Comparison of ENCODE assay signal across 19 cellular contexts in the genomic region with DNA sequence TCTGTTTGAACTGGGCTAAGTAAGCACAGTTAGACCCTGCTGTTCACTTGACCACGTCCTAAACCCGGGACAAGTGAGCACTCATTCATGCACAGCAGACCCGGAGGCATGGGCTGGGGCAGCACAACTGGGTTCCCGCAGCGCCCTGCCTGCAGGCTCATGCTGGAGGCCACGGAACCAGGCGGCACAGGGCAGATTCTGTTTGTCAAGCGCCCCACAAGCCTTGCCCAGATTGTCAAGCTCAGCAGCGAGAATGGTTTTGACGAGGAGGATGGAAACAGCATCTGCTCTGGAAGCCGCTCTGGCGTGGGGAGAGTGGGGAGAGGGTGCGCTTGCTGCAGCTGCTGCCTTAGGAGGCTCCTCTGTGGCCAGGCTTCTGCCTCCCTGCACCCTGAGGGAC. TPM values are rescaled to one million over a fixed set of nuclear protein-coding genes. Genes with fewer than 3 reads are reported as not detected.
A peak's percentile ranks its signal among the peaks of the same experiment; 100 is the strongest.
DNase-seq lines count a peak whose midpoint lies in the region; ATAC-seq lines count a peak whose summit lies in the region.
"Had no signal": no experiment of that assay in that cellular context is flagged by ENCODE, and none has a peak within 500 bp of the region (broad histone marks: within the 10 kb centered on the region; RNA-seq: fewer than 3 reads in every experiment).

No MANE protein-coding gene starts in this region.

- no peak overlapping the region for H3K18ac ChIP-seq in trophoblast cell (ENCODE audit: low read length)

- H3K4me1 ChIP-seq in trophoblast cell (ENCODE audit: control insufficient read depth in 1 of 2, insufficient read depth in 2 of 2, low read length in 2 of 2), result peaks cover 0 to 5% of the 10 kb centered on the region in 2 experiments
- H3K4me1 ChIP-seq: body of pancreas had no signal

- H3K9me3 ChIP-seq in trophoblast cell (ENCODE audit: insufficient read depth, low read depth, low read length), result no peaks in the 10 kb centered on the region
- H3K9me3 ChIP-seq: body of pancreas had no signal

- H2AFZ ChIP-seq in trophoblast cell (ENCODE audit: insufficient read depth, low read length, poor library complexity), result no peak overlapping the region

- DNase-seq in stimulated activated naive CD8-positive, alpha-beta T cell treated with anti-CD3 and anti-CD28 coated beads, Interleukin-15, Interleukin-2, amounts not matched to agents 100 U/mL and 50 U/mL, for 24 hours, result no peak
- DNase-seq in activated T-helper 2 cell treated with anti-CD3 and anti-CD28 coated beads, Interferon-gamma antibody, Interleukin-2, Interleukin-4, amounts not matched to agents 10 μg/mL and 5 μg/mL and 100 μg/mL, durations not matched to agents 14 hours and 24 hours and 36 hours (ENCODE audit: low spot score), result no peak
- DNase-seq in naive B cell (no peak), trophoblast cell (no peak)
- DNase-seq: foreskin fibroblast, mammary epithelial cell, NCI-H146, NCI-H524 treated with DMSO at 0.1 percent for 48 hours, nucleus accumbens, PC-3 had no signal

- peaks cover 70% of the 10 kb centered on the region in 2 experiments for H3K36me3 ChIP-seq in trophoblast cell (ENCODE audit: control insufficient read depth in 1 of 2, insufficient read depth in 2 of 2, low read length in 2 of 2)

- intact Hi-C loops in activated T-helper 2 cell treated with anti-CD3 and anti-CD28 coated beads, Interferon-gamma antibody, Interleukin-2, Interleukin-4, amounts not matched to agents 10 μg/mL and 5 μg/mL and 100 μg/mL, durations not matched to agents 14 hours and 24 hours and 36 hours (cut with micrococcal nuclease), result loop anchor here (5.0 kb wide), 1 partner anchor 76 kb away; the partner anchor contains the start of gene POMT1

- H3K4me2 ChIP-seq in trophoblast cell (ENCODE audit: low read length), result no peak overlapping the region

- H3K4ac ChIP-seq in trophoblast cell (ENCODE audit: low read depth, low read length), result no peak overlapping the region

- no peaks in the 10 kb centered on the region for H3K27me3 ChIP-seq in trophoblast cell (ENCODE audit: insufficient read depth, low read length)
- H3K27me3 ChIP-seq: body of pancreas had no signal

- H4K91ac ChIP-seq in trophoblast cell (ENCODE audit: low read depth, low read length), result no peak overlapping the region

- H4K12ac ChIP-seq in trophoblast cell (ENCODE audit: low read depth, low read length), result no peak overlapping the region

- no peaks in the 10 kb centered on the region for H3K79me1 ChIP-seq in trophoblast cell (ENCODE audit: low read length)

- no peak overlapping the region for H2BK12ac ChIP-seq in trophoblast cell (ENCODE audit: low read length)

- no CpG with 5 or more reads among the region's 13 CpGs for WGBS in trophoblast cell (ENCODE audit: extremely low coverage, insufficient coverage, insufficient read length)

- H3K4me3 Mint-ChIP-seq in stimulated activated naive CD8-positive, alpha-beta T cell treated with anti-CD3 and anti-CD28 coated beads, Interleukin-15, Interleukin-2, amounts not matched to agents 100 ng/mL and 50 ng/mL, for 24 hours, result no peak overlapping the region
- H3K4me3 Mint-ChIP-seq in activated T-helper 2 cell treated with anti-CD3 and anti-CD28 coated beads, Interferon-gamma antibody, Interleukin-2, Interleukin-4, amounts not matched to agents 10 μg/mL and 5 μg/mL and 100 μg/mL, durations not matched to agents 14 hours and 24 hours and 36 hours (ENCODE audit: low read depth), result no peak overlapping the region
- H3K4me3 Mint-ChIP-seq in naive B cell, result peak overlapping the region; percentile 9 to 83 (median 64)

- peaks cover 25% of the 10 kb centered on the region for H3K36me3 Mint-ChIP-seq in stimulated activated naive CD8-positive, alpha-beta T cell treated with anti-CD3 and anti-CD28 coated beads, Interleukin-15, Interleukin-2, amounts not matched to agents 100 ng/mL and 50 ng/mL, for 24 hours (ENCODE audit: low read depth)
- H3K36me3 Mint-ChIP-seq in activated T-helper 2 cell treated with anti-CD3 and anti-CD28 coated beads, Interferon-gamma antibody, Interleukin-2, Interleukin-4, amounts not matched to agents 10 μg/mL and 5 μg/mL and 100 μg/mL, durations not matched to agents 14 hours and 24 hours and 36 hours (ENCODE audit: low read depth), result peaks cover 63% of the 10 kb centered on the region
- H3K36me3 Mint-ChIP-seq in naive B cell, result no peaks in the 10 kb centered on the region

- ATAC-seq in stimulated activated naive CD8-positive, alpha-beta T cell treated with anti-CD3 and anti-CD28 coated beads, Interleukin-15, Interleukin-2, amounts not matched to agents 100 U/mL and 50 U/mL, for 24 hours, result no peak
- ATAC-seq in naive B cell (ENCODE audit: low read depth in 2 of 2) (no peak), HG03457 (IDR thresholded peaks at IDR 0.05; ENCODE audit: unreplicated experiment) (no peak), GM21367 (IDR thresholded peaks at IDR 0.05; ENCODE audit: unreplicated experiment) (no peak), HG03378 (IDR thresholded peaks at IDR 0.05; ENCODE audit: unreplicated experiment) (no peak)
- ATAC-seq: body of pancreas, PC-3, SK-N-SH treated with all-trans-retinoic acid at 6 μM for 48 hours had no signal

- H3K27ac Mint-ChIP-seq in stimulated activated naive CD8-positive, alpha-beta T cell treated with anti-CD3 and anti-CD28 coated beads, Interleukin-15, Interleukin-2, amounts not matched to agents 100 ng/mL and 50 ng/mL, for 24 hours, result peak overlapping the region; percentile 93
- peak overlapping the region; percentile 86 for H3K27ac Mint-ChIP-seq in activated T-helper 2 cell treated with anti-CD3 and anti-CD28 coated beads, Interferon-gamma antibody, Interleukin-2, Interleukin-4, amounts not matched to agents 10 μg/mL and 5 μg/mL and 100 μg/mL, durations not matched to agents 14 hours and 24 hours and 36 hours
- H3K27ac Mint-ChIP-seq in naive B cell, result peak overlapping the region; percentile 79 to 98 (median 94)

- H3K9ac ChIP-seq in trophoblast cell (ENCODE audit: low read length), result no peak overlapping the region

- H3K4me1 Mint-ChIP-seq in stimulated activated naive CD8-positive, alpha-beta T cell treated with anti-CD3 and anti-CD28 coated beads, Interleukin-15, Interleukin-2, amounts not matched to agents 100 ng/mL and 50 ng/mL, for 24 hours (ENCODE audit: low read depth), result peaks cover 24% of the 10 kb centered on the region
- H3K4me1 Mint-ChIP-seq in activated T-helper 2 cell treated with anti-CD3 and anti-CD28 coated beads, Interferon-gamma antibody, Interleukin-2, Interleukin-4, amounts not matched to agents 10 μg/mL and 5 μg/mL and 100 μg/mL, durations not matched to agents 14 hours and 24 hours and 36 hours (ENCODE audit: low read depth), result peaks cover 14% of the 10 kb centered on the region
- H3K4me1 Mint-ChIP-seq in naive B cell, result peaks cover 17 to 26% (median 23%) of the 10 kb centered on the region in 3 donors

- H3K14ac ChIP-seq in trophoblast cell (ENCODE audit: low read length), result no peak overlapping the region

- H4K8ac ChIP-seq in trophoblast cell (ENCODE audit: low read depth, low read length), result no peak overlapping the region

- no peaks in the 10 kb centered on the region for H3K27me3 Mint-ChIP-seq in stimulated activated naive CD8-positive, alpha-beta T cell treated with anti-CD3 and anti-CD28 coated beads, Interleukin-15, Interleukin-2, amounts not matched to agents 100 ng/mL and 50 ng/mL, for 24 hours
- H3K27me3 Mint-ChIP-seq in activated T-helper 2 cell treated with anti-CD3 and anti-CD28 coated beads, Interferon-gamma antibody, Interleukin-2, Interleukin-4, amounts not matched to agents 10 μg/mL and 5 μg/mL and 100 μg/mL, durations not matched to agents 14 hours and 24 hours and 36 hours (ENCODE audit: low read depth), result no peaks in the 10 kb centered on the region
- no peaks in the 10 kb centered on the region for H3K27me3 Mint-ChIP-seq in naive B cell

- no peak overlapping the region for H2AK5ac ChIP-seq in trophoblast cell (ENCODE audit: low read length)

- H3K79me2 ChIP-seq in trophoblast cell (ENCODE audit: control insufficient read depth, insufficient read depth, low read length, poor library complexity), result no peaks in the 10 kb centered on the region

- no peak overlapping the region for H3K23ac ChIP-seq in trophoblast cell (ENCODE audit: low read length)

- H3K9me3 Mint-ChIP-seq in stimulated activated naive CD8-positive, alpha-beta T cell treated with anti-CD3 and anti-CD28 coated beads, Interleukin-15, Interleukin-2, amounts not matched to agents 100 ng/mL and 50 ng/mL, for 24 hours, result no peaks in the 10 kb centered on the region
- H3K9me3 Mint-ChIP-seq in activated T-helper 2 cell treated with anti-CD3 and anti-CD28 coated beads, Interferon-gamma antibody, Interleukin-2, Interleukin-4, amounts not matched to agents 10 μg/mL and 5 μg/mL and 100 μg/mL, durations not matched to agents 14 hours and 24 hours and 36 hours, result no peaks in the 10 kb centered on the region
- no peaks in the 10 kb centered on the region for H3K9me3 Mint-ChIP-seq in naive B cell
- H3K9me3 Mint-ChIP-seq: activated T-cell treated with anti-CD3 and anti-CD28 coated beads, Interleukin-2, amount 50 U/mL, for 72 hours had no signal

- no peak overlapping the region for H3K27ac ChIP-seq in trophoblast cell (ENCODE audit: low read depth, low read length)
- H3K27ac ChIP-seq: body of pancreas had no signal

- H2BK120ac ChIP-seq in trophoblast cell (ENCODE audit: insufficient read depth, low read length, poor library complexity), result no peak overlapping the region

- no peak overlapping the region for H3K4me3 ChIP-seq in trophoblast cell (ENCODE audit: low read depth, low read length)
- H3K4me3 ChIP-seq: body of pancreas had no signal

- H2BK5ac ChIP-seq in trophoblast cell (ENCODE audit: low read depth, low read length, poor library complexity), result no peak overlapping the region

RNA-seq across cellular contexts. Expression of gene PRRT1B, which starts 32.7 kb away (rescaled TPM):
- not detected in 2 replicates for total RNA-seq in activated T-helper 2 cell treated with anti-CD3 and anti-CD28 coated beads, Interferon-gamma antibody, Interleukin-2, Interleukin-4, amounts not matched to agents 10 μg/mL and 5 μg/mL and 100 μg/mL, durations not matched to agents 14 hours and 24 hours and 36 hours
- not detected for polyA plus RNA-seq in naive B cell (ENCODE audit: low read depth in 6 of 6)
- 2.8 and 3.0 TPM in 2 replicates for polyA plus RNA-seq in trophoblast cell (2013)
- total RNA-seq: activated T-cell treated with anti-CD3 and anti-CD28 coated beads, Interleukin-2, amount 50 U/mL, for 72 hours; mammary epithelial cell; PC-3; skeletal muscle tissue had no signal
- polyA plus RNA-seq: BJ, mammary epithelial cell had no signal

RNA-seq across cellular contexts. Expression of gene UCK1, which starts 47.0 kb away (rescaled TPM):
- total RNA-seq in activated T-helper 2 cell treated with anti-CD3 and anti-CD28 coated beads, Interferon-gamma antibody, Interleukin-2, Interleukin-4, amounts not matched to agents 10 μg/mL and 5 μg/mL and 100 μg/mL, durations not matched to agents 14 hours and 24 hours and 36 hours, result 22.4 and 24.9 TPM in 2 replicates
- 10 to 100 TPM; 16.8 to 30.6 (median 21.3) TPM for polyA plus RNA-seq in naive B cell (ENCODE audit: low read depth in 6 of 6)
- polyA plus RNA-seq in trophoblast cell (2013), result 15.9 and 16.3 TPM in 2 replicates

Comparison
In these comparisons a context has a peak if more than half of its experiments do, and no peak if none do; other contexts are left out.
1. H3K4me3 Mint-ChIP-seq: peak in naive B cell (8 of 8); none in stimulated activated naive CD8-positive, alpha-beta T cell treated with anti-CD3 and anti-CD28 coated beads, Interleukin-15, Interleukin-2, amounts not matched to agents 100 ng/mL and 50 ng/mL, for 24 hours (single experiment) and activated T-helper 2 cell treated with anti-CD3 and anti-CD28 coated beads, Interferon-gamma antibody, Interleukin-2, Interleukin-4, amounts not matched to agents 10 μg/mL and 5 μg/mL and 100 μg/mL, durations not matched to agents 14 hours and 24 hours and 36 hours (single experiment).
2. Peak in every context shown above with its lines, with median percentiles within 50 percentile points of each other: H3K27ac Mint-ChIP-seq.